8 cellular contexts compared by ENCODE assay signal in genomic region chr9:27572566-27572917, GRCh38. TPM values are rescaled to one million over a fixed set of nuclear protein-coding genes. Genes with fewer than 3 reads are reported as not detected.
DNase-seq lines count a peak whose midpoint lies in the region; ATAC-seq and TF ChIP-seq lines count a peak whose summit lies in the region.

No MANE protein-coding gene starts in this region.

- H3K36me3 ChIP-seq in SJCRH30, result no peaks in the 10 kb centered on the region
- H3K36me3 ChIP-seq in liver (ENCODE audit: control insufficient read depth in 4 of 4, insufficient read depth in 3 of 4, low read depth in 1 of 4, low read length in 3 of 4), result no peaks in the 10 kb centered on the region

- TF ChIP-seq RAD21 in liver (IDR thresholded peaks at IDR 0.05), result no peak

- TF ChIP-seq CTCF in HL-60 (IDR thresholded peaks at IDR 0.05; ENCODE audit: insufficient read depth, low read length) (no peak), dorsolateral prefrontal cortex (IDR thresholded peaks at IDR 0.05 in 54 of 56, conservative IDR thresholded peaks at IDR 0.05 in 2 of 56; ENCODE audit: low read depth in 1 of 56, partially characterized antibody in 56 of 56) (peak in 1 of 56 donors; percentile 3), liver (IDR thresholded peaks at IDR 0.05; ENCODE audit: low read depth, low read length, missing input control) (no peak)

- peak overlapping the region; percentile 76 for H3K27ac ChIP-seq in HL-60 (replicated peaks)
- peak overlapping the region; percentile 81 for H3K27ac ChIP-seq in SJCRH30
- peak overlapping the region; percentile 80 to 100 (median 98) for H3K27ac ChIP-seq in dorsolateral prefrontal cortex
- peak overlapping the region; percentile 96 to 98 for H3K27ac ChIP-seq in liver (ENCODE audit: low read depth in 1 of 2, low read length in 2 of 2)
- H3K27ac ChIP-seq in substantia nigra (ENCODE audit: low read depth, low read length, poor library complexity, severe bottlenecking), result peak overlapping the region; percentile 98

- H3K4me3 ChIP-seq in HL-60 (replicated peaks; ENCODE audit: insufficient read depth, low read length), result peak overlapping the region; percentile 66
- peak overlapping the region; percentile 83 for H3K4me3 ChIP-seq in SJCRH30
- H3K4me3 ChIP-seq in dorsolateral prefrontal cortex, result peak overlapping the region; percentile 60 to 97 (median 85)
- H3K4me3 ChIP-seq in liver (ENCODE audit: low read depth in 1 of 3, low read length in 3 of 3), result peak overlapping the region; percentile 39 to 80 (median 77)

- peak; percentile 37 for ATAC-seq in GM21390 (IDR thresholded peaks at IDR 0.05; ENCODE audit: unreplicated experiment)

- no peaks in the 10 kb centered on the region for H3K4me1 ChIP-seq in SJCRH30
- H3K4me1 ChIP-seq in liver (ENCODE audit: control insufficient read depth in 4 of 4, insufficient read depth in 4 of 4, low read length in 3 of 4), result peaks cover 0 to 22% (median 6%) of the 10 kb centered on the region in 4 donors

- WGBS in liver, result 2% methylated on average over 6 of the region's 6 CpGs

- H3K9ac ChIP-seq in liver (ENCODE audit: low read depth in 1 of 2, low read length in 2 of 2), result peak overlapping the region; percentile 6 to 93

- DNase-seq in NCI-H510A treated with DMSO at 0.1 percent for 48 hours (lab: John Stamatoyannopoulos, UW) (peak; percentile 30), NCI-H510A (lab: John Stamatoyannopoulos, UW) (no peak), HL-60 (ENCODE audit: low read depth in 1 of 2, low spot score in 1 of 2) (peak; percentile 50 to 71), SJCRH30 (peak; percentile 25 to 53), dorsolateral prefrontal cortex (peak in 3 of 10 donors; percentile 16 to 52 (median 36)), substantia nigra (lab: John Stamatoyannopoulos, UW) (peak in 17 of 49 donors; percentile 25 to 77 (median 58))

- H3K9me3 ChIP-seq in SJCRH30 (replicated peaks) (no peaks in the 10 kb centered on the region), liver (ENCODE audit: control insufficient read depth in 4 of 4, low read length in 3 of 4) (no peaks in the 10 kb centered on the region)

- H3K27me3 ChIP-seq in HL-60 (ENCODE audit: insufficient read depth, poor library complexity, severe bottlenecking), result no peaks in the 10 kb centered on the region
- H3K27me3 ChIP-seq in SJCRH30, result no peaks in the 10 kb centered on the region
- H3K27me3 ChIP-seq in dorsolateral prefrontal cortex, result no peaks in the 10 kb centered on the region
- no peaks in the 10 kb centered on the region for H3K27me3 ChIP-seq in liver (ENCODE audit: control insufficient read depth in 4 of 4, insufficient read depth in 4 of 4, low read length in 3 of 4)

- intact Hi-C loops in dorsolateral prefrontal cortex (cut with DNase I), result loop anchor here in 1 of 2 donors (5.0 kb wide), 1 partner anchor 1640 kb away; the partner anchor contains the start of gene LINGO2

TF ChIP-seq in liver, 16 proteins besides CTCF, POLR2A, EP300 and RAD21:
- TF ChIP-seq YY1 (IDR thresholded peaks at IDR 0.05), result peak; percentile 17
- no peak for TF ChIP-seq HNF4A (conservative IDR thresholded peaks at IDR 0.05)

RNA-seq across cellular contexts. Expression of gene C9orf72, which starts 0.7 kb away (rescaled TPM):
- total RNA-seq in SJCRH30 (2014; rRNA removed; shearing (Covaris generic)), result 9.6 and 10.0 TPM in 2 replicates
- total RNA-seq in dorsolateral prefrontal cortex (10 to 100 TPM; 18.9 to 58.1 (median 42.0) TPM), liver (10 to 100 TPM in 1 of 2 donors, 1 to 10 TPM in 1; 8.0 to 14.1 TPM)
- polyA plus RNA-seq in liver, result 1 to 10 TPM; 2.8 to 9.2 TPM

RNA-seq across cellular contexts. Expression of gene MOB3B, which starts 42.9 kb away (rescaled TPM):
- total RNA-seq in SJCRH30 (2014; rRNA removed; shearing (Covaris generic)), result 0.25 and 0.34 TPM in 2 replicates
- total RNA-seq in dorsolateral prefrontal cortex, result 10 to 100 TPM in 119 of 120 experiments, 1 to 10 TPM in 1; 9.4 to 62.2 (median 21.0) TPM
- 1 to 10 TPM in 1 of 2 donors, under 1 TPM in 1; 0.79 to 1.1 TPM for total RNA-seq in liver
- polyA plus RNA-seq in liver, result under 1 TPM; 0.36 to 0.72 TPM

RNA-seq across cellular contexts. Expression of gene IFNK, which starts 48.5 kb away (rescaled TPM):
- not detected in 2 replicates for total RNA-seq in SJCRH30 (2014; rRNA removed; shearing (Covaris generic))
- total RNA-seq in dorsolateral prefrontal cortex, result not detected
- total RNA-seq in liver, result not detected
- polyA plus RNA-seq in liver, result not detected
